Comparison of ENCODE assay signal across 19 cellular contexts in the genomic region with DNA sequence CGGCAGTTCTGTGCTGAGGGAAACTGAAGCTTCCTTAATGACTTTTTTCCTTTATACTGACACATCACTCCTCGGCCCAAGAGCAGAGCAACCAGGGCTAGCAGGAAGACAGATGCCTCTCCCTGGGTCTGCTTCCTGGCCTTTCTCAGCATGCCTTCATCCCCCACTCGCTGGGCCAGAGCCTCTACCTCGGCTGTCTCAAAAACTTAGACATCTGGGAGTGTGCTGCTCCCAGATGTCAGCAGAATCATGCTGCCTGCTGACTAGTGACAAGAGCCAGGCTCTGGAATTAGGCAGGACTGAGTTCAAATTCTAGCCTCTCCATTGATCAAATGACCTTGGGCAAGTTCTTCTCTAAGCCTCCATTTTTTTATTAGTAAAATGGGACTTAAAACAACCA. TPM values are rescaled to one million over a fixed set of nuclear protein-coding genes. Genes with fewer than 3 reads are reported as not detected.
A peak's percentile ranks its signal among the peaks of the same experiment; 100 is the strongest.
DNase-seq lines count a peak whose midpoint lies in the region; ATAC-seq, FAIRE-seq and TF ChIP-seq lines count a peak whose summit lies in the region.
"Had no signal": no experiment of that assay in that cellular context is flagged by ENCODE, and none has a peak within 500 bp of the region (broad histone marks: within the 10 kb centered on the region; RNA-seq: fewer than 3 reads in every experiment).

No MANE protein-coding gene starts in this region.

- TF ChIP-seq CTCF in AG10803 (conservative IDR thresholded peaks at IDR 0.05; ENCODE audit: low read length) (no peak), HepG2 (CRISPR knock-in tag; IDR thresholded peaks at IDR 0.05) (no peak)

- TF ChIP-seq EP300 in HepG2 (IDR thresholded peaks at IDR 0.05; ENCODE audit: low read depth in 2 of 2, low read length in 2 of 2) (no peak), HepG2 (CRISPR knock-in tag; IDR thresholded peaks at IDR 0.05; ENCODE audit: borderline replicate concordance) (no peak)

- H3K9ac ChIP-seq in HepG2 (ENCODE audit: insufficient read depth, low read depth, low read length), result no peak overlapping the region

- no peaks in the 10 kb centered on the region for H3K79me2 ChIP-seq in HepG2 (ENCODE audit: insufficient read depth, low read length)

- no peaks in the 10 kb centered on the region for H3K9me3 ChIP-seq in HepG2 (ENCODE audit: low read length)
- H3K9me3 ChIP-seq: HAP-1 had no signal

- no peak for TF ChIP-seq POLR2A in HepG2 (IDR thresholded peaks at IDR 0.05; ENCODE audit: insufficient read depth in 1 of 2, low read depth in 2 of 2, low read length in 2 of 2)

- POLR2A ChIA-PET in HepG2 (lab: Yijun Ruan, JAX), result no interaction called here

- no peaks in the 10 kb centered on the region for H3K27me3 ChIP-seq in HepG2 (ENCODE audit: control insufficient read depth in 1 of 2, insufficient read depth in 2 of 2, low read length in 2 of 2)

- intact Hi-C loops in HepG2 (cut with micrococcal nuclease; ENCODE audit: unreplicated experiment), result no loop called here

- no TSS peak for BruUV-seq in HepG2 (replicated peaks; lab: Mats Ljungman, UMichigan)

- H3K27ac ChIP-seq in HepG2 (ENCODE audit: extremely low read length, insufficient read depth, low read length), result no peak overlapping the region

- H4K20me1 ChIP-seq in HepG2 (ENCODE audit: insufficient read depth, low read length), result no peaks in the 10 kb centered on the region

- TF ChIP-seq RAD21 in HepG2 (CRISPR knock-in tag; IDR thresholded peaks at IDR 0.05), result no peak

- H3K4me1 ChIP-seq in HepG2 (ENCODE audit: insufficient read depth, low read length), result no peaks in the 10 kb centered on the region

- no peak overlapping the region for H2AFZ ChIP-seq in HepG2 (ENCODE audit: low read length)

- peaks cover 16 to 47% of the 10 kb centered on the region in 2 experiments for H3K36me3 ChIP-seq in HepG2 (replicated peaks in 1 of 2; ENCODE audit: control insufficient read depth in 1 of 2, insufficient read depth in 2 of 2, low read length in 2 of 2)
- H3K36me3 ChIP-seq: HAP-1 had no signal

- in situ Hi-C loops in HepG2 (cut with HindIII; ENCODE audit: extremely low pct_ligation_motif_present, low pct_unique_long_range_greater_than_20kb), result no loop called here

- no peak for FAIRE-seq in HepG2 (lab: Jason Lieb, UNC)
- FAIRE-seq: GM12878, GM18507, RCC 7860 had no signal

- CTCF ChIA-PET in HepG2 (lab: Yijun Ruan, JAX; ENCODE audit: low intra/inter-chr PET ratio, low total read pairs), result no interaction called here

- H3K4me3 ChIP-seq in AG10803 (ENCODE audit: low read length) (no peak overlapping the region), HepG2 (replicated peaks in 1 of 3; ENCODE audit: insufficient read depth in 1 of 3, low read depth in 2 of 3, low read length in 3 of 3) (no peak overlapping the region)
- H3K4me3 ChIP-seq: GM12878, HAP-1 had no signal

- no peak overlapping the region for H3K4me2 ChIP-seq in HepG2 (ENCODE audit: low read depth, low read length)

- DNase-seq in AG10803 (ENCODE audit: low read depth), result peak; percentile 62
- DNase-seq in EL, result peak; percentile 37
- DNase-seq in amniotic epithelial cell (ENCODE audit: low read depth), result peak; percentile 21
- no peak for DNase-seq in HepG2 (ENCODE audit: low spot score)
- no peak for DNase-seq in RKO (ENCODE audit: low spot score)
- DNase-seq in NCI-H2196 treated with DMSO at 0.1 percent for 48 hours (lab: John Stamatoyannopoulos, UW; ENCODE audit: unreplicated experiment), result no peak
- no peak for DNase-seq in NCI-H510A treated with DMSO at 0.1 percent for 48 hours (lab: John Stamatoyannopoulos, UW)
- DNase-seq in stimulated activated CD4-positive, alpha-beta T cell treated with anti-CD3 and anti-CD28 coated beads, Interleukin-12 subunit alpha, Interleukin-12 subunit beta, amount 100 ng/mL, for 4 hours, result no peak
- DNase-seq: CD8-positive, alpha-beta memory T cell; NCI-H1417; NCI-H1930; NCI-H2171; NCI-H510A; SIG-M5 had no signal

- WGBS in HepG2 (ENCODE audit: low lambda C conversion rate), result 96% methylated on average over 4 of the region's 4 CpGs

- no peak for ATAC-seq in HepG2
- ATAC-seq: GM12878 had no signal

TF ChIP-seq in HepG2, 621 proteins besides CTCF, POLR2A, EP300 and RAD21:
- no peak for TF ChIP-seq BRD4 (CRISPR knock-in tag; IDR thresholded peaks at IDR 0.05)
- peak; percentile 22 for TF ChIP-seq RBM22 (optimal IDR thresholded peaks at IDR 0.05; ENCODE audit: low read length)

RNA-seq across cellular contexts. Expression of gene LRRC4, which starts 24.4 kb away (rescaled TPM):
- not detected in 2 replicates for total RNA-seq in HepG2 (2016; rRNA removed; fragmentation: Illumina TruSeq; extraction: Trizol)
- not detected in 2 replicates for total RNA-seq in HepG2 (2016; cell fraction: cytosol; rRNA removed; fragmentation: Illumina TruSeq; extraction: Trizol; ENCODE audit: low read depth)
- total RNA-seq in HepG2 (2016; cell fraction: insoluble cytoplasmic fraction; rRNA removed; fragmentation: Illumina TruSeq; extraction: Trizol), result not detected in 2 replicates
- total RNA-seq in HepG2 (2016; cell fraction: membrane; rRNA removed; fragmentation: Illumina TruSeq; extraction: Trizol), result not detected in 2 replicates
- not detected in 2 replicates for total RNA-seq in HepG2 (2016; cell fraction: nucleus; rRNA removed; fragmentation: Illumina TruSeq; extraction: Trizol)
- not detected in 2 replicates for polyA plus RNA-seq in HepG2 (2011; rRNA removed)
- not detected in 2 replicates for polyA plus RNA-seq in HepG2 (2011; cell fraction: cytosol; rRNA removed)
- polyA plus RNA-seq in HepG2 (2011; cell fraction: nucleus; rRNA removed), result not detected in 2 replicates
- polyA plus RNA-seq in HepG2 (2012), result 0.08 and 0.23 TPM in 2 replicates
- polyA plus RNA-seq in HepG2 (2016; cell fraction: cytosol; fragmentation: Illumina TruSeq; extraction: Trizol; ENCODE audit: low read depth), result not detected in 2 replicates
- not detected in 2 replicates for polyA plus RNA-seq in HepG2 (2016; cell fraction: insoluble cytoplasmic fraction; fragmentation: Illumina TruSeq; extraction: Trizol; ENCODE audit: low read depth)
- not detected in 2 replicates for polyA plus RNA-seq in HepG2 (2016; cell fraction: membrane; fragmentation: Illumina TruSeq; extraction: Trizol; ENCODE audit: low read depth)
- not detected in 2 replicates for polyA plus RNA-seq in HepG2 (2016; cell fraction: nucleus; fragmentation: Illumina TruSeq; extraction: Trizol; ENCODE audit: insufficient read depth, low read depth)
- not detected in 2 replicates for polyA minus RNA-seq in HepG2 (2011; rRNA and poly(A)+ RNA removed; ENCODE audit: low replicate concordance)
- polyA minus RNA-seq in HepG2 (2011; cell fraction: cytosol; rRNA and poly(A)+ RNA removed), result not detected in 2 replicates
- not detected in 2 replicates for polyA minus RNA-seq in HepG2 (2011; cell fraction: nucleus; rRNA and poly(A)+ RNA removed)
- polyA plus RNA-seq: CD8-positive, alpha-beta memory T cell; IgD-negative memory B cell had no signal

Comparison
In these comparisons a context has a peak if more than half of its experiments do, and no peak if none do; other contexts are left out.
1. DNase-seq: peak in AG10803 (single experiment), EL (single experiment) and amniotic epithelial cell (single experiment); none in HepG2 (single experiment), RKO (single experiment), NCI-H2196 treated with DMSO at 0.1 percent for 48 hours (single experiment), NCI-H510A treated with DMSO at 0.1 percent for 48 hours (single experiment) and stimulated activated CD4-positive, alpha-beta T cell treated with anti-CD3 and anti-CD28 coated beads, Interleukin-12 subunit alpha, Interleukin-12 subunit beta, amount 100 ng/mL, for 4 hours (single experiment).